9 cellular contexts compared by ENCODE assay signal in the genomic region with DNA sequence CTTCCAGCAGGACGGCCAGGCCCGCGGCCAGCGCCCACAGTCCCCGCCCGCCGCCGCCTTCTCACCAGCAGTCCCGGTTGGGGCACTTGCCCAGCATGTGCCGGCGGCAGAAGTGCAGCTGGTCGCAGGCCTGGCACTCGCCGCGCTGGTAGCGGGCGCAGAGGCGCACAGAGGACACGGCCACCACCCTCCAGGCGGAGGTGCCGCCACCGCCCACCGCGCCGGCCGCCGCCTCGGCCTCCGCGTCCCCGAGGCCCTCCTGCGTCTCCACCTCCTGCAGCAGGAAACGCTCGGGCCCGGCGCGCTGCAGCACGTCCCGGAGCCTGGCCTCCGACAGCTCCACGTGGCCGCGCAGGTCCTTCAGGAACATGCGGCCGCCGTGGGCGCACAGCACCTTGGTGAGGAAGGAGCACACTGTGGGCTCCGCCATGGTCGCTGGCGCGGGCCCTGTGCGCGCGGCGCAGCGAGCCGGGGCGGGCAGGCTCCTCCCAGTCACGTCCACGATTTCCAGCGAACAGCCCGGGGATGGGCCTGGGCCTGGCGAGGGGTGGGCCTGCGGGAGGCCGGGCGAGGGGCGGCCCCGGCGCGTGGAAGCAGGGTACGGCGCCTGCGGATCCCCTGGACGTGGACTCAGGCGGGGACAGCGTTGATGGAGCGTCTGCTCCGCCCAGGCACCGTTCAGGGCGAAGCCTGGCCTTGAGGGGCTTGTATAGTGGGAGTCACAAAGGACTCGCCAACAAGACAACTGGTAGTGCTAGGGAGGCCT. TPM values are rescaled to one million over a fixed set of nuclear protein-coding genes. Genes with fewer than 3 reads are reported as not detected.
DNase-seq lines count a peak whose midpoint lies in the region; ATAC-seq, FAIRE-seq and TF ChIP-seq lines count a peak whose summit lies in the region.
"Had no signal": no experiment of that assay in that cellular context is flagged by ENCODE, and none has a peak within 500 bp of the region (broad histone marks: within the 10 kb centered on the region; RNA-seq: fewer than 3 reads in every experiment).

A gene with protein sequence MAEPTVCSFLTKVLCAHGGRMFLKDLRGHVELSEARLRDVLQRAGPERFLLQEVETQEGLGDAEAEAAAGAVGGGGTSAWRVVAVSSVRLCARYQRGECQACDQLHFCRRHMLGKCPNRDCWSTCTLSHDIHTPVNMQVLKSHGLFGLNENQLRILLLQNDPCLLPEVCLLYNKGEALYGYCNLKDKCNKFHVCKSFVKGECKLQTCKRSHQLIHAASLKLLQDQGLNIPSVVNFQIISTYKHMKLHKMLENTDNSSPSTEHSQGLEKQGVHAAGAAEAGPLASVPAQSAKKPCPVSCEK (minus strand): TSS at position 455 of the 766 bp plus-strand sequence. CDS start 25 bp downstream, at position 430.

- H3K9me1 ChIP-seq in endothelial cell of umbilical vein (replicated peaks; ENCODE audit: control insufficient read depth, extremely low read depth, insufficient read depth, low read length): no peaks in the 10 kb centered on the region

- ATAC-seq in GM18909 (IDR thresholded peaks at IDR 0.05; ENCODE audit: poor library complexity, unreplicated experiment): peak; percentile 89
- peak; percentile 92 for ATAC-seq in HG03108 (IDR thresholded peaks at IDR 0.05; ENCODE audit: unreplicated experiment)
- peak; percentile 83 for ATAC-seq in mucosa of descending colon

- H3K27ac ChIP-seq in endothelial cell of umbilical vein (ENCODE audit: insufficient read depth, low read depth, low read length): peak within 1 kb of the TSS; percentile 20

- intact Hi-C loops in endothelial cell of umbilical vein (cut with micrococcal nuclease): loop anchor here (1.0 to 5.0 kb wide), 4 partner anchors 23 to 307 kb away; a partner anchor contains a TSS
- intact Hi-C loops in mucosa of descending colon (cut with DNase I, micrococcal nuclease): no loop called here

- peaks cover 9% of the 10 kb centered on the region for H3K27me3 Mint-ChIP-seq in stimulated activated naive CD8-positive, alpha-beta T cell treated with anti-CD3 and anti-CD28 coated beads, Interleukin-15, Interleukin-2, amounts not matched to agents 100 ng/mL and 50 ng/mL, for 24 hours

- peak within 1 kb of the TSS; percentile 82 for H3K4me3 ChIP-seq in BE2C (ENCODE audit: low read depth, low read length)
- peak within 1 kb of the TSS; percentile 35 to 85 (median 63) for H3K4me3 ChIP-seq in endothelial cell of umbilical vein (replicated peaks in 1 of 3; ENCODE audit: insufficient read depth in 1 of 3, low read depth in 1 of 3, low read length in 3 of 3)
- peak within 1 kb of the TSS; percentile 23 for H3K4me3 ChIP-seq in mucosa of descending colon

- dilution Hi-C loops in endothelial cell of umbilical vein (cut with MboI; ENCODE audit: extremely low pct_ligation_motif_present, low sequenced_read_pairs): no loop called here

- POLR2A ChIA-PET in endothelial cell of umbilical vein (lab: Charles Lee): no interaction called here

- CTCF ChIA-PET in endothelial cell of umbilical vein (lab: Charles Lee): interaction anchor here (0.6 to 1.9 kb wide), 4 partner anchors 19 to 150 kb away, joined by 3 to 14 read pairs (median 6); no protein-coding TSS in a partner anchor

- no peaks in the 10 kb centered on the region for H4K20me1 ChIP-seq in endothelial cell of umbilical vein (replicated peaks; ENCODE audit: control insufficient read depth, extremely low read depth, insufficient read depth, low read length)

- H3K9ac ChIP-seq in endothelial cell of umbilical vein (replicated peaks; ENCODE audit: extremely low read depth, insufficient read depth, low read length): peak within 1 kb of the TSS; percentile 75

- peaks cover 22% of the 10 kb centered on the region for H3K4me1 Mint-ChIP-seq in stimulated activated naive CD8-positive, alpha-beta T cell treated with anti-CD3 and anti-CD28 coated beads, Interleukin-15, Interleukin-2, amounts not matched to agents 100 ng/mL and 50 ng/mL, for 24 hours (ENCODE audit: low read depth)

- H3K4me1 ChIP-seq in BE2C (peaks cover 2% of the 10 kb centered on the region; the same call in 1 of the 2 replicates), endothelial cell of umbilical vein (ENCODE audit: control insufficient read depth, extremely low read depth, insufficient read depth, low read length) (peaks cover 10% of the 10 kb centered on the region), mucosa of descending colon (ENCODE audit: low read depth) (no peaks in the 10 kb centered on the region)

- H3K4me3 Mint-ChIP-seq in stimulated activated naive CD8-positive, alpha-beta T cell treated with anti-CD3 and anti-CD28 coated beads, Interleukin-15, Interleukin-2, amounts not matched to agents 100 ng/mL and 50 ng/mL, for 24 hours: peak within 1 kb of the TSS; percentile 86

- no peaks in the 10 kb centered on the region for H3K27me3 ChIP-seq in BE2C
- H3K27me3 ChIP-seq in endothelial cell of umbilical vein (ENCODE audit: control insufficient read depth in 2 of 2, insufficient read depth in 2 of 2, low read length in 2 of 2): no peaks in the 10 kb centered on the region

- peaks cover 24% of the 10 kb centered on the region for H3K36me3 Mint-ChIP-seq in stimulated activated naive CD8-positive, alpha-beta T cell treated with anti-CD3 and anti-CD28 coated beads, Interleukin-15, Interleukin-2, amounts not matched to agents 100 ng/mL and 50 ng/mL, for 24 hours (ENCODE audit: low read depth)

- peak; percentile 78 for FAIRE-seq in endothelial cell of umbilical vein (lab: Jason Lieb, UNC)
- FAIRE-seq: TTC549 had no signal

- DNase-seq in BE2C (peak; percentile 89), NCI-H345 treated with DMSO at 0.1 percent for 48 hours (lab: John Stamatoyannopoulos, UW; ENCODE audit: unreplicated experiment) (peak; percentile 47), endothelial cell of umbilical vein (ENCODE audit: low read depth, low spot score) (peak; percentile 84), mucosa of descending colon (peak; percentile 65 to 75 (median 69))
- DNase-seq in activated CD8-positive, alpha-beta memory T cell treated with anti-CD3 and anti-CD28 coated beads for 24 hours: peak; percentile 88

- peak within 1 kb of the TSS; percentile 44 for H2AFZ ChIP-seq in endothelial cell of umbilical vein (ENCODE audit: low read depth, low read length)

- no peaks in the 10 kb centered on the region for H3K9me3 Mint-ChIP-seq in stimulated activated naive CD8-positive, alpha-beta T cell treated with anti-CD3 and anti-CD28 coated beads, Interleukin-15, Interleukin-2, amounts not matched to agents 100 ng/mL and 50 ng/mL, for 24 hours

- peaks cover 18% of the 10 kb centered on the region for H3K79me2 ChIP-seq in endothelial cell of umbilical vein (ENCODE audit: control insufficient read depth, insufficient read depth, low read length)

- peak within 1 kb of the TSS; percentile 86 for H3K27ac Mint-ChIP-seq in stimulated activated naive CD8-positive, alpha-beta T cell treated with anti-CD3 and anti-CD28 coated beads, Interleukin-15, Interleukin-2, amounts not matched to agents 100 ng/mL and 50 ng/mL, for 24 hours

- no TSS peak for BruUV-seq in endothelial cell of umbilical vein (replicated peaks; lab: Mats Ljungman, UMichigan)

- peak within 1 kb of the TSS; percentile 55 for H3K4me2 ChIP-seq in endothelial cell of umbilical vein (ENCODE audit: insufficient read depth, low read length)

- TF ChIP-seq CTCF in BE2C (IDR thresholded peaks at IDR 0.05; ENCODE audit: low read depth, low read length) (no peak), endothelial cell of umbilical vein (IDR thresholded peaks at IDR 0.05; ENCODE audit: extremely low read depth in 1 of 2, insufficient read depth in 1 of 2, low read depth in 1 of 2, low read length in 2 of 2) (no peak), mucosa of descending colon (IDR thresholded peaks at IDR 0.05) (no peak)

- H3K9me3 ChIP-seq in BE2C: no peaks in the 10 kb centered on the region
- no peaks in the 10 kb centered on the region for H3K9me3 ChIP-seq in endothelial cell of umbilical vein (replicated peaks; ENCODE audit: control insufficient read depth, insufficient read depth, low read length)
- H3K9me3 ChIP-seq in mucosa of descending colon: no peaks in the 10 kb centered on the region

- H3K36me3 ChIP-seq in BE2C (peaks cover 37% of the 10 kb centered on the region), endothelial cell of umbilical vein (ENCODE audit: control insufficient read depth in 2 of 2, extremely low read depth in 1 of 2, insufficient read depth in 2 of 2, low read length in 2 of 2) (peaks cover 0 to 3% of the 10 kb centered on the region in 2 experiments), mucosa of descending colon (ENCODE audit: low read depth) (no peaks in the 10 kb centered on the region)

- TF ChIP-seq POLR2A in endothelial cell of umbilical vein (IDR thresholded peaks at IDR 0.05; ENCODE audit: low read depth, low read length): peak; percentile 92

TF ChIP-seq in endothelial cell of umbilical vein, 7 proteins besides CTCF, POLR2A, EP300 and RAD21:
- TF ChIP-seq, protein P1, sequence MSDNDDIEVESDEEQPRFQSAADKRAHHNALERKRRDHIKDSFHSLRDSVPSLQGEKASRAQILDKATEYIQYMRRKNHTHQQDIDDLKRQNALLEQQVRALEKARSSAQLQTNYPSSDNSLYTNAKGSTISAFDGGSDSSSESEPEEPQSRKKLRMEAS (IDR thresholded peaks at IDR 0.05; ENCODE audit: insufficient read depth, insufficient read length): peak; percentile 39
- TF ChIP-seq JUN (IDR thresholded peaks at IDR 0.05; ENCODE audit: borderline replicate concordance, insufficient read depth, insufficient read length, low read depth): no peak
- TF ChIP-seq POLR2AphosphoS5 (IDR thresholded peaks at IDR 0.05; ENCODE audit: insufficient read depth, low read depth, low read length): peak; percentile 93
TF ChIP-seq in endothelial cell of umbilical vein: peak in this region for 2.

RNA-seq across cellular contexts. Expression of the gene that starts here (rescaled TPM):
- 7.7 TPM for polyA plus RNA-seq in BE2C (2012; ENCODE audit: insufficient read depth, insufficient read length, low read depth)
- total RNA-seq in endothelial cell of umbilical vein (23.8 and 25.7 TPM in 2 replicates), mucosa of descending colon (1 to 10 TPM; 6.0 to 9.1 (median 6.5) TPM)
- polyA plus RNA-seq in endothelial cell of umbilical vein: 15.9 TPM in 2 replicates
- 9.4 and 9.6 TPM in 2 replicates for polyA plus RNA-seq in endothelial cell of umbilical vein (2011; cell fraction: cytosol; rRNA removed)
- polyA plus RNA-seq in endothelial cell of umbilical vein (2011; cell fraction: nucleus; rRNA removed): 11.2 and 13.2 TPM in 2 replicates
- 4.5 and 5.0 TPM in 2 replicates for polyA plus RNA-seq in endothelial cell of umbilical vein (2012)
- polyA minus RNA-seq in endothelial cell of umbilical vein: 18.9 and 20.5 TPM in 2 replicates
- 12.0 TPM for polyA minus RNA-seq in endothelial cell of umbilical vein (2011; cell fraction: cytosol; rRNA and poly(A)+ RNA removed)
- polyA minus RNA-seq in endothelial cell of umbilical vein (2011; cell fraction: nucleus; rRNA and poly(A)+ RNA removed): 11.1 and 12.9 TPM in 2 replicates

Comparison
In these comparisons a context has a peak if more than half of its experiments do, and no peak if none do; other contexts are left out.
1. Peak in every context shown above with its lines: DNase-seq, ATAC-seq, H3K4me3 ChIP-seq and H3K27ac ChIP-seq.
2. H3K4me3 ChIP-seq: peak in every context shown above with its lines; median percentile 82 in BE2C; 63 in endothelial cell of umbilical vein; 23 in mucosa of descending colon.